28 cellular contexts compared by ENCODE assay signal in the genomic region with DNA sequence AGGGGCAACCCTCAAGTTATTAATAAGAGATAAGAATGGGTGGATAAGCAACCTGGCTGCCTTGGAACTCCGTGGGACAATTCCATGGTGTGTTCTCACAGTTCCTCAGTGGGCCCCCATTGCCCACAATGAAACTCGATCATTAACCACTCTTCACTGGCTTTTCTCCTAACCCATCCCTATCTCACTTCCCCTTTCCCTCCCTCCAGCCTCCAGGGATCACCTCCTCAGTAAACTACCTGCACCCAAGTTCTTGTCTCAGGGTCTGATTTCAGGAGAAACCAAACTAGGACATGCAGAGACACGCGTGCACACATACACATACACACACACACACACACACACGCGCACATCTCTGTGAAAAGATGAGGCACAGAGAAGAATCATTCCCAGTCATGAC.
"Had no signal": no experiment of that assay in that cellular context is flagged by ENCODE, and none has a peak within 500 bp of the region (broad histone marks: within the 10 kb centered on the region; RNA-seq: fewer than 3 reads in every experiment).

No MANE protein-coding gene starts in this region.

- H3K4me3 ChIP-seq: coronary artery, esophagus squamous epithelium, heart right ventricle, left lung, lower lobe of right lung, mucosa of descending colon had no signal

- DNase-seq: effector CD8-positive, alpha-beta T cell; effector memory CD8-positive, alpha-beta T cell; endodermal cell; erythroblast; esophagus squamous epithelium; foreskin fibroblast; glutamatergic neuron; head of caudate nucleus; heart right ventricle; hippocampal formation; left cardiac atrium; left lung; left ventricle myocardium superior; lower lobe of right lung; mesenchymal stem cell; mucosa of descending colon; naive B cell; naive thymus-derived CD8-positive, alpha-beta T cell had no signal

- H3K9me3 ChIP-seq: esophagus squamous epithelium, heart right ventricle, left lung, lower lobe of right lung, mucosa of descending colon had no signal

- H3K27ac ChIP-seq: coronary artery, epithelial cell of prostate, esophagus squamous epithelium, heart right ventricle, left lung, lower lobe of right lung had no signal

- FAIRE-seq: colon, endometrium, frontal cortex, islet of Langerhans, keratinocyte had no signal

- H3K36me3 Mint-ChIP-seq: mesothelial cell of epicardium; naive B cell; naive thymus-derived CD8-positive, alpha-beta T cell had no signal

- H3K27ac Mint-ChIP-seq: dendritic cell treated with granulocyte-macrophage colony-stimulating factor and Interleukin-4, amounts not matched to agents 40 ng/mL and 50 ng/mL, for 4 days; effector memory CD8-positive, alpha-beta T cell; endodermal cell; naive B cell; naive thymus-derived CD8-positive, alpha-beta T cell had no signal

- H3K4me3 Mint-ChIP-seq: dendritic cell treated with granulocyte-macrophage colony-stimulating factor and Interleukin-4, amounts not matched to agents 40 ng/mL and 50 ng/mL, for 4 days; effector memory CD8-positive, alpha-beta T cell; endodermal cell; mesothelial cell of epicardium; naive thymus-derived CD8-positive, alpha-beta T cell had no signal

- ATAC-seq: effector memory CD8-positive, alpha-beta T cell; esophagus mucosa; heart right ventricle; left cardiac atrium; left lung; left ventricle myocardium superior; lower lobe of right lung; mucosa of descending colon; naive thymus-derived CD8-positive, alpha-beta T cell had no signal

- H3K36me3 ChIP-seq: esophagus squamous epithelium, heart right ventricle, left lung, lower lobe of right lung had no signal

- H3K9me3 Mint-ChIP-seq: dendritic cell treated with granulocyte-macrophage colony-stimulating factor and Interleukin-4, amounts not matched to agents 40 ng/mL and 50 ng/mL, for 4 days; effector memory CD8-positive, alpha-beta T cell; endodermal cell; mesothelial cell of epicardium; naive B cell; naive thymus-derived CD8-positive, alpha-beta T cell had no signal
